In the genomic region with DNA sequence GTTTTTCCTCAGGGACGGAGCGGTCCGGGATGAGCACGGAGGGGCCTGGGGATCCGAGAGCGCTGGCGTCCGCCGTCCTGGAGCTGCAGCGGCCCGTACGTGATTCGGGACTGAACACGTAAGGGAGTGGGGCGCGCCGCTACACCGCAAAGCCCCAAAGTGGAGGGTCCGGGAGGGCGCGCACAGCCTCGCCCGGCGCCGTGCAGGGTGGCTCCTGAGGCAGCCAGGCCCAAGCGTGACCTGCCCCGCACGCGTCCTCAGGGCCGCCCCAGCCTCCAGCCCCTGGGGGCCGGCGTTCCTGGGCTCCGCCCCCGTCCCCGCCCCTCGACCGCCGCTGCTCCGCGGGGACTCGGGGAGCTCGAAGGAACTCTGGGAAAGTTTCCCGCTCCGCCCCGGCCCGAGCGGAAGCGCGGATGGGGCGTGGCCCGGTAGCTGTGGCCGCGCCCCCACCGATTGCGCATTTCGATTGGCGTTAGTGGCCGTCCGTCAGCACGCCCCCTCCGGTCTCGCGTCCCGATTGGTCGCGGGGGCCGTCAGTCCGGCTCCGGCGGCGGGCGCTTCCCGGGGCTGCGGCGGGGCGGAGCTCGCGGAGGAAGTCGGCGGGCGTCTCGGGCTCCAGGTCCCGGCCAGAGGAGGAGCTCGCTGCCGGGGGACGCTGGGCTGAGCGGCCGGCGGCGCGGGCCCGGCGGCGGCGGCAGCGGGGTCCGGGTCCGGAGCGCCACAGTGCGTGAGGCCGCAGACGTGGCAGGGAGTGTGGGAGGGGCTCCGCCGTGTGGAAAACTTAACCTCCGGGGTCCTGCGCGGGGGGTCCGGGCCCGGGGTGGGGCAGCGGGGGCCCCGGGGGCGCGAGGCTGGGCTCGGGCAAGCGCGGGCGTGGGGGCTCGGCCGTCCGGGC, we compare ENCODE assay signal across 1 cellular context.
TF ChIP-seq lines count a peak whose summit lies in the region.

Gene ANKRD16 (minus strand): TSS at position 270 of the 895 bp plus-strand sequence. CDS start 539 bp downstream, outside the sequence.
Gene FBH1 (plus strand): TSS at position 620 of the 895 bp plus-strand sequence. CDS start 103 bp downstream, at position 723.

TF ChIP-seq in HepG2, 621 proteins besides CTCF, POLR2A, EP300 and RAD21 (continued from another document and continues in another):
- TF ChIP-seq HBP1 (CRISPR knock-in tag; IDR thresholded peaks at IDR 0.05; ENCODE audit: low read depth), result no peak
- peak; percentile 98 for TF ChIP-seq PBX2 (CRISPR knock-in tag; IDR thresholded peaks at IDR 0.05)
- no peak; the same call in 1 of the 2 replicates for TF ChIP-seq BATF2 (CRISPR knock-in tag; IDR thresholded peaks at IDR 0.05)
- no peak for TF ChIP-seq ZSCAN22 (CRISPR knock-in tag; IDR thresholded peaks at IDR 0.05)
- 0 out of 2 replicates have a peak, but pooled peaks have one; percentile 65 for TF ChIP-seq CENPT (CRISPR knock-in tag; IDR thresholded peaks at IDR 0.05; ENCODE audit: low read depth)
- peak; percentile 81 for TF ChIP-seq ISL2 (CRISPR knock-in tag; IDR thresholded peaks at IDR 0.05)
- TF ChIP-seq NKX3-1 (CRISPR knock-in tag; IDR thresholded peaks at IDR 0.05), result 0 out of 2 replicates have a peak, but pooled peaks have one; percentile 45
- TF ChIP-seq, protein P1, sequence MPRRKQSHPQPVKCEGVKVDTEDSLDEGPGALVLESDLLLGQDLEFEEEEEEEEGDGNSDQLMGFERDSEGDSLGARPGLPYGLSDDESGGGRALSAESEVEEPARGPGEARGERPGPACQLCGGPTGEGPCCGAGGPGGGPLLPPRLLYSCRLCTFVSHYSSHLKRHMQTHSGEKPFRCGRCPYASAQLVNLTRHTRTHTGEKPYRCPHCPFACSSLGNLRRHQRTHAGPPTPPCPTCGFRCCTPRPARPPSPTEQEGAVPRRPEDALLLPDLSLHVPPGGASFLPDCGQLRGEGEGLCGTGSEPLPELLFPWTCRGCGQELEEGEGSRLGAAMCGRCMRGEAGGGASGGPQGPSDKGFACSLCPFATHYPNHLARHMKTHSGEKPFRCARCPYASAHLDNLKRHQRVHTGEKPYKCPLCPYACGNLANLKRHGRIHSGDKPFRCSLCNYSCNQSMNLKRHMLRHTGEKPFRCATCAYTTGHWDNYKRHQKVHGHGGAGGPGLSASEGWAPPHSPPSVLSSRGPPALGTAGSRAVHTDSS (CRISPR knock-in tag; conservative IDR thresholded peaks at IDR 0.05), result no peak
- TF ChIP-seq ZNF484 (CRISPR knock-in tag; IDR thresholded peaks at IDR 0.05; ENCODE audit: borderline replicate concordance, low read depth), result no peak
- TF ChIP-seq ZNF318 (CRISPR knock-in tag; IDR thresholded peaks at IDR 0.05), result no peak
- peak; percentile 88 for TF ChIP-seq TAF1 (CRISPR knock-in tag; IDR thresholded peaks at IDR 0.05)
- TF ChIP-seq ZNF557 (CRISPR knock-in tag; IDR thresholded peaks at IDR 0.05), result no peak
- 0 out of 2 replicates have a peak, but pooled peaks have one; percentile 54 for TF ChIP-seq ZNF343 (CRISPR knock-in tag; IDR thresholded peaks at IDR 0.05)
- TF ChIP-seq PRDM15 (CRISPR knock-in tag; IDR thresholded peaks at IDR 0.05), result 0 out of 2 replicates have a peak, but pooled peaks have one; percentile 22
- no peak for TF ChIP-seq TCF7 (IDR thresholded peaks at IDR 0.05; ENCODE audit: low read depth)
- no peak for TF ChIP-seq HNRNPK (IDR thresholded peaks at IDR 0.05; ENCODE audit: low read depth, low read length, poor library complexity, severe bottlenecking)
- TF ChIP-seq YEATS4 (CRISPR knock-in tag; IDR thresholded peaks at IDR 0.05; ENCODE audit: borderline replicate concordance), result peak; percentile 93
- TF ChIP-seq FOSL2 (CRISPR knock-in tag; IDR thresholded peaks at IDR 0.05), result peak; percentile 8; the same call in 1 of the 2 replicates
- no peak for TF ChIP-seq ZSCAN21 (CRISPR knock-in tag; IDR thresholded peaks at IDR 0.05; ENCODE audit: borderline replicate concordance)
- peak; percentile 38; the same call in 1 of the 2 replicates for TF ChIP-seq ZNF503 (CRISPR knock-in tag; IDR thresholded peaks at IDR 0.05)
- no peak for TF ChIP-seq NCOR1 (IDR thresholded peaks at IDR 0.05; ENCODE audit: borderline replicate concordance, low read length)
- TF ChIP-seq ZNF75D (CRISPR knock-in tag; IDR thresholded peaks at IDR 0.05; ENCODE audit: borderline replicate concordance), result no peak
- TF ChIP-seq ZNF850 (CRISPR knock-in tag; conservative IDR thresholded peaks at IDR 0.05), result 0 out of 2 replicates have a peak, but pooled peaks have one; percentile 43
- TF ChIP-seq, protein P2, sequence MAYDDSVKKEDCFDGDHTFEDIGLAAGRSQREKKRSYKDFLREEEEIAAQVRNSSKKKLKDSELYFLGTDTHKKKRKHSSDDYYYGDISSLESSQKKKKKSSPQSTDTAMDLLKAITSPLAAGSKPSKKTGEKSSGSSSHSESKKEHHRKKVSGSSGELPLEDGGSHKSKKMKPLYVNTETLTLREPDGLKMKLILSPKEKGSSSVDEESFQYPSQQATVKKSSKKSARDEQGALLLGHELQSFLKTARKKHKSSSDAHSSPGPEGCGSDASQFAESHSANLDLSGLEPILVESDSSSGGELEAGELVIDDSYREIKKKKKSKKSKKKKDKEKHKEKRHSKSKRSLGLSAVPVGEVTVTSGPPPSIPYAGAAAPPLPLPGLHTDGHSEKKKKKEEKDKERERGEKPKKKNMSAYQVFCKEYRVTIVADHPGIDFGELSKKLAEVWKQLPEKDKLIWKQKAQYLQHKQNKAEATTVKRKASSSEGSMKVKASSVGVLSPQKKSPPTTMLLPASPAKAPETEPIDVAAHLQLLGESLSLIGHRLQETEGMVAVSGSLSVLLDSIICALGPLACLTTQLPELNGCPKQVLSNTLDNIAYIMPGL (CRISPR knock-in tag; IDR thresholded peaks at IDR 0.05; ENCODE audit: borderline replicate concordance in 1 of 2, low read depth in 1 of 2), result peak; percentile 64 to 74; a peak in 3 of 4 replicates
- TF ChIP-seq KDM6A (CRISPR knock-in tag; IDR thresholded peaks at IDR 0.05; ENCODE audit: low read depth), result no peak
- no peak; the same call in 1 of the 2 replicates for TF ChIP-seq ZFP90 (CRISPR knock-in tag; IDR thresholded peaks at IDR 0.05; ENCODE audit: borderline replicate concordance)
- peak; percentile 59; the same call in 1 of the 2 replicates for TF ChIP-seq ZNF619 (CRISPR knock-in tag; IDR thresholded peaks at IDR 0.05)
